ENCODE assay signal across 7 cellular contexts in genomic region chr11:103883291-103883690, GRCh38.
"Had no signal": no experiment of that assay in that cellular context is flagged by ENCODE, and none has a peak within 500 bp of the region (broad histone marks: within the 10 kb centered on the region; RNA-seq: fewer than 3 reads in every experiment).

No MANE protein-coding gene starts in this region.

- H3K4me3 Mint-ChIP-seq: IgD-negative memory B cell had no signal

- DNase-seq: IMR-90, KBM-7, KG1 had no signal

- H3K4me3 ChIP-seq: K562 had no signal

- H3K27ac ChIP-seq: HL-60 had no signal

- ATAC-seq: HepG2, K562 had no signal

- H3K9me3 Mint-ChIP-seq: IgD-negative memory B cell had no signal

- H3K27ac Mint-ChIP-seq: IgD-negative memory B cell had no signal
